In the genomic region with DNA sequence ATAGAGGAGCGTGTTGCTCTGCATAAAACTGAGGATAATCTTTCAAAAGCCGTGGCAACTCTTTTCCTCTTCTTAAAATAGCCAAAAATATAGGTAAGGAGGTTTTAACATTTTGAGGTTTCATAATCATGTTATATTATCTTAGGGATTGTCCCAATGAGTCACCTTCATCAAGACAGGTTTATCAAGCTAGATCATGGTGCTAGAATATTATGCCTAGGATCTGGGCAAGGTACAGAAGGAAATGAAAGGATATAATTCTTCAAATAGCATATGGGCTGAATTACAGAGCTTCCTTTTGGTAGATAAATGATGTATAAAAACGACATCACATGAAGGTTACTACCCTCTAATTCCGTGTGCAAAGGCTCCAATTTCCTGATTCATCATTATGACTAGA, we compare ENCODE assay signal across 16 cellular contexts.
"Had no signal": no experiment of that assay in that cellular context is flagged by ENCODE, and none has a peak within 500 bp of the region (broad histone marks: within the 10 kb centered on the region; RNA-seq: fewer than 3 reads in every experiment).

No MANE protein-coding gene starts in this region.

- DNase-seq: activated CD4-positive, alpha-beta T cell treated with anti-CD3 and anti-CD28 coated beads for 36 hours; activated CD4-positive, alpha-beta T cell treated with anti-CD3 and anti-CD28 coated beads, Interleukin-2, amount 50 U/mL, for 48 hours; activated T-cell treated with anti-CD3 and anti-CD28 coated beads for 4 hours; effector CD8-positive, alpha-beta T cell; gastrocnemius medialis; heart right ventricle; kidney glomerular epithelial cell; natural killer cell; right lobe of liver; stimulated activated CD4-positive, alpha-beta T cell treated with anti-CD3 and anti-CD28 coated beads, Interleukin-4, amount 100 ng/mL, for 4 hours; upper lobe of left lung had no signal

- H3K79me2 ChIP-seq: parathyroid adenoma had no signal

- H3K27me3 ChIP-seq: heart right ventricle, right lobe of liver, upper lobe of left lung had no signal

- H3K36me3 ChIP-seq: cardiac muscle cell, gastrocnemius medialis, heart right ventricle, right lobe of liver, thoracic aorta, upper lobe of left lung had no signal

- H3K9me3 ChIP-seq: gastrocnemius medialis, heart right ventricle, right lobe of liver, thoracic aorta, upper lobe of left lung had no signal

- H3K4me1 ChIP-seq: gastrocnemius medialis, heart right ventricle, parathyroid adenoma, right lobe of liver, upper lobe of left lung had no signal

- ATAC-seq: activated CD4-positive, alpha-beta T cell treated with anti-CD3 and anti-CD28 coated beads for 36 hours; gastrocnemius medialis; heart right ventricle; natural killer cell; right lobe of liver; stimulated activated memory B cell treated with anti-CD40 and anti-IgM and Interleukin-4, amounts not matched to agents 10 μg/mL and 1 μg/mL and 100 μg/mL, for 72 hours; WTC11 had no signal

- H3K27ac ChIP-seq: cardiac muscle cell, gastrocnemius medialis, heart right ventricle, parathyroid adenoma, right lobe of liver, thoracic aorta, upper lobe of left lung had no signal

- H3K9ac ChIP-seq: parathyroid adenoma had no signal

- H2AFZ ChIP-seq: parathyroid adenoma had no signal

- H3K4me3 ChIP-seq: cardiac muscle cell, gastrocnemius medialis, heart right ventricle, right lobe of liver, thoracic aorta, upper lobe of left lung had no signal
